28 cellular contexts compared by ENCODE assay signal in genomic region chr17:59300941-59301340, GRCh38.
"Had no signal": no experiment of that assay in that cellular context is flagged by ENCODE, and none has a peak within 500 bp of the region (broad histone marks: within the 10 kb centered on the region; RNA-seq: fewer than 3 reads in every experiment).

No MANE protein-coding gene starts in this region.

- H3K27me3 ChIP-seq: dorsolateral prefrontal cortex, tibial artery, uterus had no signal

- H3K27ac ChIP-seq: dorsolateral prefrontal cortex, epithelial cell of prostate, lower lobe of right lung, tibial artery, uterus had no signal

- H3K4me3 Mint-ChIP-seq: activated CD4-positive, alpha-beta memory T cell treated with anti-CD3 and anti-CD28 coated beads, Interleukin-2, amount 10 ng/mL, durations not matched to agents 7 days and 5 days; activated naive CD4-positive, alpha-beta T cell treated with anti-CD3 and anti-CD28 coated beads, Interleukin-2, amount 10 ng/mL, durations not matched to agents 7 days and 5 days; activated naive CD8-positive, alpha-beta T cell treated with anti-CD3 and anti-CD28 coated beads, Interleukin-2, amount 50 U/mL, for 24 hours; brain; endodermal cell; nephron; T-helper 2 cell treated with Interferon-gamma antibody and Interleukin-4, amounts not matched to agents 5 μg/mL and 100 μg/mL, for 36 hours had no signal

- DNase-seq: activated CD4-positive, alpha-beta memory T cell treated with anti-CD3 and anti-CD28 coated beads, Interleukin-2, amount 10 ng/mL, durations not matched to agents 7 days and 5 days; activated CD4-positive, alpha-beta T cell treated with anti-CD3 and anti-CD28 coated beads for 48 hours; activated CD4-positive, CD25-positive, alpha-beta regulatory T cell; activated naive CD4-positive, alpha-beta T cell treated with anti-CD3 and anti-CD28 coated beads, Interleukin-2, amount 10 ng/mL, durations not matched to agents 7 days and 5 days; activated naive CD8-positive, alpha-beta T cell treated with anti-CD3 and anti-CD28 coated beads, Interleukin-2, amount 50 U/mL, for 24 hours; activated T-cell treated with anti-CD3 and anti-CD28 coated beads, Interleukin-2, amount 50 U/mL, for 1 hour; anterior cingulate cortex; caudate nucleus; dorsolateral prefrontal cortex; endodermal cell; foreskin fibroblast; hippocampal formation; islet precursor cell; left colon; lower lobe of right lung; nucleus accumbens; posterior cingulate gyrus; stimulated activated CD4-positive, alpha-beta T cell treated with anti-CD3 and anti-CD28 coated beads, Interleukin-12 subunit alpha, Interleukin-12 subunit beta, amount 100 ng/mL, for 4 hours; stimulated activated CD4-positive, alpha-beta T cell treated with anti-CD3 and anti-CD28 coated beads, Interleukin-1b, Interleukin-23, amount 100 ng/mL, for 48 hours; stimulated activated CD8-positive, alpha-beta memory T cell treated with anti-CD3 and anti-CD28 coated beads, Interleukin-4, amount 100 ng/mL, for 48 hours; stimulated activated naive CD8-positive, alpha-beta T cell treated with anti-CD3 and anti-CD28 coated beads, Interleukin-15, Interleukin-2, amounts not matched to agents 100 U/mL and 50 U/mL, for 24 hours; substantia nigra; tibial artery; uterus had no signal

- H3K27me3 Mint-ChIP-seq: activated naive CD8-positive, alpha-beta T cell treated with anti-CD3 and anti-CD28 coated beads, Interleukin-2, amount 50 U/mL, for 24 hours; brain had no signal

- H3K4me3 ChIP-seq: dorsolateral prefrontal cortex, lower lobe of right lung, tibial artery, uterus had no signal

- ATAC-seq: activated naive CD8-positive, alpha-beta T cell treated with anti-CD3 and anti-CD28 coated beads, Interleukin-2, amount 50 U/mL, for 24 hours; left colon; lower lobe of right lung; stimulated activated naive CD8-positive, alpha-beta T cell treated with anti-CD3 and anti-CD28 coated beads, Interleukin-15, Interleukin-2, amounts not matched to agents 100 U/mL and 50 U/mL, for 24 hours had no signal

- H3K9me3 ChIP-seq: lower lobe of right lung, tibial artery, uterus had no signal

- H3K9me3 Mint-ChIP-seq: activated CD4-positive, alpha-beta memory T cell treated with anti-CD3 and anti-CD28 coated beads, Interleukin-2, amount 10 ng/mL, durations not matched to agents 7 days and 5 days; activated naive CD4-positive, alpha-beta T cell treated with anti-CD3 and anti-CD28 coated beads, Interleukin-2, amount 10 ng/mL, durations not matched to agents 7 days and 5 days; activated naive CD8-positive, alpha-beta T cell treated with anti-CD3 and anti-CD28 coated beads, Interleukin-2, amount 50 U/mL, for 24 hours; T-helper 2 cell treated with Interferon-gamma antibody and Interleukin-4, amounts not matched to agents 5 μg/mL and 100 μg/mL, for 36 hours had no signal

- H3K4me1 Mint-ChIP-seq: activated CD4-positive, alpha-beta memory T cell treated with anti-CD3 and anti-CD28 coated beads, Interleukin-2, amount 10 ng/mL, durations not matched to agents 7 days and 5 days; activated naive CD4-positive, alpha-beta T cell treated with anti-CD3 and anti-CD28 coated beads, Interleukin-2, amount 10 ng/mL, durations not matched to agents 7 days and 5 days; brain; nephron had no signal

- H3K36me3 Mint-ChIP-seq: activated naive CD4-positive, alpha-beta T cell treated with anti-CD3 and anti-CD28 coated beads, Interleukin-2, amount 10 ng/mL, durations not matched to agents 7 days and 5 days; brain had no signal

- H3K4me1 ChIP-seq: tibial artery, uterus had no signal

- H3K27ac Mint-ChIP-seq: activated CD4-positive, alpha-beta memory T cell treated with anti-CD3 and anti-CD28 coated beads, Interleukin-2, amount 10 ng/mL, durations not matched to agents 7 days and 5 days; activated naive CD4-positive, alpha-beta T cell treated with anti-CD3 and anti-CD28 coated beads, Interleukin-2, amount 10 ng/mL, durations not matched to agents 7 days and 5 days; activated naive CD8-positive, alpha-beta T cell treated with anti-CD3 and anti-CD28 coated beads, Interleukin-2, amount 50 U/mL, for 24 hours; brain; endodermal cell; nephron; T-helper 2 cell treated with Interferon-gamma antibody and Interleukin-4, amounts not matched to agents 5 μg/mL and 100 μg/mL, for 36 hours had no signal

- H3K36me3 ChIP-seq: lower lobe of right lung, tibial artery, uterus had no signal
